In the genomic region with DNA sequence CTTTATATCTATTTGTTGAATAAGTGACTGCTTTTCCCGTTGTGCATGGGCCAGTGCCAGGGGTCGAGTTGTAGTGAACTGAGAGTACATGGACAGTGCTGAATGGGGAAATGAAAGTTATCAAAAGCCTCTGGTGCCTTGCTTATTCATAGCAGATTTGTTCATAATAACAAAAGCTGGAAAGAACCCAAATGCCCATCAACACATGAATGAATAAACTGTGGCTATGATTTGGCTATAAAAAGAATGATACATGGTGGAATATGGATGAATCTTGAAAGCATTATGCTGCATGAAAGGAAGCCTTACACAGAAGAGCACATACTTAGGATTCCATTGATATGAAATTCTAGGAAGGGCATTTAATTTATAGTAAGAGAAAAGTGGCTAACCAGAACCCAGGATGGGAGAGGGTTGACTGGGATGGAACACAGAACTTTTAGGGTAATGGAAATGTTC, we compare ENCODE assay signal across 10 cellular contexts. TPM values are rescaled to one million over a fixed set of nuclear protein-coding genes. Genes with fewer than 3 reads are reported as not detected.
DNase-seq lines count a peak whose midpoint lies in the region; ATAC-seq and TF ChIP-seq lines count a peak whose summit lies in the region.
"Had no signal": no experiment of that assay in that cellular context is flagged by ENCODE, and none has a peak within 500 bp of the region (broad histone marks: within the 10 kb centered on the region; RNA-seq: fewer than 3 reads in every experiment).

No MANE protein-coding gene starts in this region.

- no peaks in the 10 kb centered on the region for H3K36me3 ChIP-seq in HCT116 (ENCODE audit: control insufficient read depth in 1 of 2, insufficient read depth in 2 of 2, low read length in 2 of 2)
- no peaks in the 10 kb centered on the region for H3K36me3 ChIP-seq in uterus
- no peaks in the 10 kb centered on the region for H3K36me3 ChIP-seq in neuronal stem cell (replicated peaks in 1 of 2; ENCODE audit: control insufficient read depth in 2 of 2, insufficient read depth in 2 of 2, low read length in 2 of 2)

- CTCF ChIA-PET in AG04450 (lab: Charles Lee) (interaction anchor here (0.6 kb wide), 1 partner anchor 146 kb away, joined by 3 read pairs; no protein-coding TSS in a partner anchor), HCT116 (lab: Charles Lee) (interaction anchor here (0.6 kb wide), 1 partner anchor 91 kb away, joined by 3 read pairs; no protein-coding TSS in a partner anchor)

- peaks cover 3% of the 10 kb centered on the region for H3K36me3 Mint-ChIP-seq in activated naive CD8-positive, alpha-beta T cell

- no peaks in the 10 kb centered on the region for H3K27me3 ChIP-seq in AG04450 (ENCODE audit: control insufficient read depth, insufficient read depth, low read length)
- H3K27me3 ChIP-seq in HCT116 (ENCODE audit: insufficient read depth, low read length) = no peaks in the 10 kb centered on the region
- no peaks in the 10 kb centered on the region for H3K27me3 ChIP-seq in uterus
- no peaks in the 10 kb centered on the region for H3K27me3 ChIP-seq in neuronal stem cell (ENCODE audit: control insufficient read depth in 3 of 3, insufficient read depth in 3 of 3, low read depth in 1 of 3, low read length in 3 of 3)
- H3K27me3 ChIP-seq: dorsolateral prefrontal cortex had no signal

- peak overlapping the region; percentile 58 for H3K4me2 ChIP-seq in HCT116 (ENCODE audit: low read length)
- no peak overlapping the region for H3K4me2 ChIP-seq in neuronal stem cell (ENCODE audit: insufficient read depth, low read length, poor library complexity, severe bottlenecking)

- no peak overlapping the region for H2BK12ac ChIP-seq in neuronal stem cell (ENCODE audit: low read length)

- intact Hi-C loops in HCT116 (cut with micrococcal nuclease) (no loop called here), uterus (cut with DNase I; ENCODE audit: low total_unique reads) (no loop called here)

- WGBS in neuronal stem cell (ENCODE audit: extremely low coverage in 2 of 2, insufficient read length in 2 of 2, insufficient replicate concordance in 1 of 2), 2 donors = no CpG with 5 or more reads among the region's 2 CpGs

- RAD21 ChIA-PET in HCT116 (lab: Charles Lee; ENCODE audit: low non-redundant PET in 1 of 2, low total read pairs in 2 of 2, uncharacterized antibody in 2 of 2, unreplicated experiment in 2 of 2) = no interaction called here

- H3K27me3 Mint-ChIP-seq in activated naive CD8-positive, alpha-beta T cell = no peaks in the 10 kb centered on the region

- peaks cover 96% of the 10 kb centered on the region for H3K4me1 Mint-ChIP-seq in activated naive CD8-positive, alpha-beta T cell (ENCODE audit: low read depth)

- H3K9ac ChIP-seq in HCT116 (ENCODE audit: low read length) = no peak overlapping the region
- H3K9ac ChIP-seq in neuronal stem cell (ENCODE audit: low read depth, low read length, poor library complexity) = no peak overlapping the region

- H3K9me3 Mint-ChIP-seq in activated naive CD8-positive, alpha-beta T cell (ENCODE audit: low read depth) = no peaks in the 10 kb centered on the region

- H2AK5ac ChIP-seq in neuronal stem cell (ENCODE audit: low read depth, low read length) = no peak overlapping the region

- BruUV-seq in HCT116 (replicated peaks; lab: Mats Ljungman, UMichigan) = no TSS peak

- no peak overlapping the region for H3K18ac ChIP-seq in neuronal stem cell (ENCODE audit: low read length)

- H3K27ac Mint-ChIP-seq in activated naive CD8-positive, alpha-beta T cell = peak overlapping the region; percentile 89

- peaks cover 19% of the 10 kb centered on the region for H3K79me2 ChIP-seq in HCT116 (ENCODE audit: insufficient read depth, low read length)

- TF ChIP-seq POLR2A in HCT116 (IDR thresholded peaks at IDR 0.05; ENCODE audit: borderline replicate concordance, extremely low read depth, insufficient read depth, insufficient read length) (no peak), uterus (IDR thresholded peaks at IDR 0.05) (no peak)

- H3K9me2 ChIP-seq in HCT116 (ENCODE audit: insufficient read depth) = no peaks in the 10 kb centered on the region

- POLR2A ChIA-PET in AG04450 (lab: Yijun Ruan, JAX) = interaction anchor here (0.5 kb wide), 1 partner anchor 264 kb away, joined by 7 read pairs; no protein-coding TSS in a partner anchor
- POLR2A ChIA-PET in HCT116 (lab: Charles Lee) = no interaction called here

- no peaks in the 10 kb centered on the region for H4K20me1 ChIP-seq in HCT116 (ENCODE audit: insufficient read depth)

- peak overlapping the region; percentile 68 for H3K27ac ChIP-seq in AG04450 (ENCODE audit: low read depth, low read length)
- peak overlapping the region; percentile 68; the same call in 1 of the 2 replicates for H3K27ac ChIP-seq in HCT116 (ENCODE audit: low read depth, low read length)
- H3K27ac ChIP-seq in uterus = no peak overlapping the region
- H3K27ac ChIP-seq in neuronal stem cell (replicated peaks; ENCODE audit: low read length) = no peak overlapping the region

- no peak for DNase-seq in AG04450 (ENCODE audit: low read depth, low spot score)
- DNase-seq in HCT116 (ENCODE audit: low read depth, low spot score) = no peak
- peak; percentile 37 for DNase-seq in kidney glomerular epithelial cell (lab: John Stamatoyannopoulos, UW)
- no peak for DNase-seq in uterus
- DNase-seq in neuronal stem cell (ENCODE audit: low spot score) = no peak
- no peak for DNase-seq in OCI-M1 (lab: John Stamatoyannopoulos, UW)
- DNase-seq: dorsolateral prefrontal cortex, NCI-H2107 had no signal

- no peak overlapping the region for H3K23ac ChIP-seq in neuronal stem cell (ENCODE audit: low read depth, low read length, poor library complexity)

- no peak overlapping the region for H2BK5ac ChIP-seq in neuronal stem cell (ENCODE audit: low read length)

- H3K9me3 ChIP-seq in AG04450 (ENCODE audit: control insufficient read depth, insufficient read depth, low read length) (no peaks in the 10 kb centered on the region), HCT116 (ENCODE audit: control insufficient read depth in 1 of 2, insufficient read depth in 1 of 2, low read depth in 1 of 2, low read length in 2 of 2) (no peaks in the 10 kb centered on the region), uterus (no peaks in the 10 kb centered on the region), neuronal stem cell (replicated peaks in 1 of 2; ENCODE audit: control insufficient read depth in 2 of 2, insufficient read depth in 1 of 2, low read depth in 1 of 2, low read length in 2 of 2) (no peaks in the 10 kb centered on the region)

- TF ChIP-seq CTCF in AG04450 (IDR thresholded peaks at IDR 0.05; ENCODE audit: low read depth, low read length) = no peak
- no peak for TF ChIP-seq CTCF in HCT116 (IDR thresholded peaks at IDR 0.05 in 2 of 3, conservative IDR thresholded peaks at IDR 0.05 in 1 of 3; ENCODE audit: borderline replicate concordance in 1 of 3, insufficient read depth in 1 of 3, low read depth in 2 of 3, low read length in 2 of 3)
- no peak for TF ChIP-seq CTCF in uterus (IDR thresholded peaks at IDR 0.05)

- no peak overlapping the region for H2BK15ac ChIP-seq in neuronal stem cell (ENCODE audit: low read length)

- no peak for TF ChIP-seq RAD21 in HCT116 (IDR thresholded peaks at IDR 0.05; ENCODE audit: low read depth)

- peak; percentile 35 for ATAC-seq in HCT116
- no peak for ATAC-seq in HG02571 (IDR thresholded peaks at IDR 0.05; ENCODE audit: unreplicated experiment)

- no peaks in the 10 kb centered on the region for H3K79me1 ChIP-seq in neuronal stem cell (ENCODE audit: low read depth, low read length)

- no peak overlapping the region for H2BK120ac ChIP-seq in neuronal stem cell (ENCODE audit: low read depth, low read length)

- H2AFZ ChIP-seq in HCT116 (ENCODE audit: low read depth, low read length, poor library complexity, severe bottlenecking) (no peak overlapping the region), neuronal stem cell (ENCODE audit: low read length) (no peak overlapping the region)

- H4K91ac ChIP-seq in neuronal stem cell (ENCODE audit: low read depth, low read length, poor library complexity) = no peak overlapping the region

- no peak overlapping the region for H4K8ac ChIP-seq in neuronal stem cell (ENCODE audit: low read depth, low read length)

- H3K14ac ChIP-seq in neuronal stem cell (ENCODE audit: low read length) = no peak overlapping the region

- H3K4ac ChIP-seq in neuronal stem cell (ENCODE audit: low read length) = no peak overlapping the region

- H3K4me3 ChIP-seq in AG04450 (ENCODE audit: low read depth, low read length) = no peak overlapping the region
- H3K4me3 ChIP-seq in HCT116 (replicated peaks in 1 of 2; ENCODE audit: low read depth in 1 of 2, low read length in 2 of 2) = peak overlapping the region in 1 of 2 experiments; percentile 1; a peak in 2 of 4 replicates
- no peak overlapping the region for H3K4me3 ChIP-seq in uterus
- H3K4me3 ChIP-seq in neuronal stem cell (ENCODE audit: low read length in 2 of 2) = no peak overlapping the region
- H3K4me3 ChIP-seq: dorsolateral prefrontal cortex had no signal

- H3K4me3 Mint-ChIP-seq in activated naive CD8-positive, alpha-beta T cell = peak overlapping the region; percentile 73

- H3K4me1 ChIP-seq in HCT116 (ENCODE audit: control insufficient read depth in 1 of 2, insufficient read depth in 2 of 2, low read length in 2 of 2) = peaks cover 31 to 40% of the 10 kb centered on the region in 2 experiments
- no peaks in the 10 kb centered on the region for H3K4me1 ChIP-seq in uterus
- H3K4me1 ChIP-seq in neuronal stem cell (ENCODE audit: control insufficient read depth in 2 of 2, insufficient read depth in 1 of 2, low read depth in 1 of 2, low read length in 2 of 2) = peaks cover 8 to 27% of the 10 kb centered on the region in 2 donors

TF ChIP-seq in HCT116, 20 proteins besides CTCF, POLR2A, EP300 and RAD21 (continues in another document):
- TF ChIP-seq CEBPB (IDR thresholded peaks at IDR 0.05; ENCODE audit: low read depth) = 0 out of 2 replicates have a peak, but pooled peaks have one; percentile 11

RNA-seq across cellular contexts. Expression of a gene that starts 42.6 kb away (rescaled TPM):
- 27.1 and 32.5 TPM in 2 replicates for polyA plus RNA-seq in AG04450 (2011; rRNA removed)
- polyA minus RNA-seq in AG04450 (2011; rRNA and poly(A)+ RNA removed) = 83.4 and 117 TPM in 2 replicates
- total RNA-seq in HCT116 (2021; ENCODE audit: unreplicated experiment) (41.1 TPM), uterus (10 to 100 TPM in 3 of 4 donors, 1 to 10 TPM in 1; 2.9 to 79.2 (median 57.2) TPM)
- 32.0 and 38.0 TPM in 2 replicates for polyA plus RNA-seq in HCT116 (2012)
- 20.7 TPM for polyA plus RNA-seq in neuronal stem cell (2013, experiment 1 of 2)
- 21.7 TPM for polyA plus RNA-seq in neuronal stem cell (2013, experiment 2 of 2)

Comparison
In these comparisons a context has a peak if more than half of its experiments do, and no peak if none do; other contexts are left out.
1. H3K27ac ChIP-seq: peak in AG04450 (single experiment) and HCT116 (single experiment); none in uterus (0 of 2) and neuronal stem cell (single experiment).